11 cellular contexts compared by ENCODE assay signal in genomic region chr2:163046615-163047014, GRCh38.
"Had no signal": no experiment of that assay in that cellular context is flagged by ENCODE, and none has a peak within 500 bp of the region (broad histone marks: within the 10 kb centered on the region; RNA-seq: fewer than 3 reads in every experiment).

No MANE protein-coding gene starts in this region.

- H3K9me3 Mint-ChIP-seq: GM23338, H9 had no signal

- H3K4me3 Mint-ChIP-seq: GM23338, H9, HFFc6 had no signal

- H3K9ac ChIP-seq: GM23248 had no signal

- H3K4me1 ChIP-seq: HAP-1 had no signal

- H3K27ac Mint-ChIP-seq: GM23338, H9, HFFc6 had no signal

- H3K27ac ChIP-seq: GM23248 had no signal

- ATAC-seq: GM23338, HCT116 had no signal

- H3K4me3 ChIP-seq: GM23248, GM23338, HAP-1 had no signal

- H2AFZ ChIP-seq: GM23248 had no signal

- H3K36me3 ChIP-seq: HAP-1 had no signal

- DNase-seq: GM23248, GOT3, H7, H9, HCEC 1CT, HFFc6 had no signal

- FAIRE-seq: H1, H54 had no signal

- H3K4me2 ChIP-seq: GM23338 had no signal

- H3K9me3 ChIP-seq: HAP-1 had no signal

- H3K4me1 Mint-ChIP-seq: H9 had no signal
